18 cellular contexts compared by ENCODE assay signal in the genomic region with DNA sequence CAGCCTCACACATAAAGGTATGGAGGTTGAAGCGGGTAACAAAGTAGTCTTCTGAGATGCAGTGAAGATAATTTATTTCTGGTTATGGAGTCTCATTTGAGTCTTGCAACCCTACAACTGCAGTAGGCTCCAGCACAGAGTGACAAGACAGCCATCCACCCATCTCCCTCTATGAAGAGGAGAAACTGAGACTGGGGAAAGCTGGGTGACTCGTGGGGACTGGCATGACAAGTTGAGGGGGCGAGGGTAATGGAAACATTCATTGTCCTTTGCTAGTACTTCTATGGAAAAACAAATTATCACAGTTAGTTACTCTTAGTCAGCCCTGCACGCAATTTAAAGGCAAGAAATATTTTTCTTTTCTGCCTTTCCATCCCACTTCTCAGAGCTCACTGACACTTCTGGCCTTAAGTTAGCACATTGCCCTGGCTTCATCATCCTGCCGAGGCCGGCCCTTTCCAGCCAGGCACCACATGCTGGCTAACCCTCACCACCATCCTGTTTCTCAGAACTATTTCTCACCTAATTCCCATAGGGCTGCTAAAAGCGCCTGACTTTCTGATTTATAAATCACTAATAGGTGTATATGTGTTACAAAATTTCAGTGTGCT.
DNase-seq lines count a peak whose midpoint lies in the region; ATAC-seq and TF ChIP-seq lines count a peak whose summit lies in the region.
"Had no signal": no experiment of that assay in that cellular context is flagged by ENCODE, and none has a peak within 500 bp of the region (broad histone marks: within the 10 kb centered on the region; RNA-seq: fewer than 3 reads in every experiment).

No MANE protein-coding gene starts in this region.

- no peak overlapping the region for H3K4me2 ChIP-seq in Loucy (ENCODE audit: low read depth, low read length, poor library complexity, severe bottlenecking)

- H3K36me3 Mint-ChIP-seq in chondrocyte (ENCODE audit: low read depth) = no peaks in the 10 kb centered on the region

- H3K4me1 ChIP-seq in Loucy (ENCODE audit: insufficient read depth, low read length, poor library complexity, severe bottlenecking) = peaks cover 3% of the 10 kb centered on the region
- H3K4me1 ChIP-seq: BE2C, psoas muscle had no signal

- no peaks in the 10 kb centered on the region for H3K9me3 ChIP-seq in Loucy (ENCODE audit: insufficient read depth, low read depth, low read length)
- H3K9me3 ChIP-seq: BE2C, MG63, psoas muscle, transverse colon had no signal

- H3F3A ChIP-seq in Loucy (ENCODE audit: low read depth) = no peaks in the 10 kb centered on the region

- H3K4me1 Mint-ChIP-seq in chondrocyte (ENCODE audit: low read depth) = peaks cover 45% of the 10 kb centered on the region

- no peaks in the 10 kb centered on the region for H3K27me3 ChIP-seq in Loucy (ENCODE audit: insufficient read depth, low read length, poor library complexity, severe bottlenecking)
- H3K27me3 ChIP-seq: BE2C, MG63, transverse colon had no signal

- TF ChIP-seq CTCF in Loucy (conservative IDR thresholded peaks at IDR 0.05; ENCODE audit: low read length) (no peak), chondrocyte (IDR thresholded peaks at IDR 0.05) (no peak)

- H3K79me2 ChIP-seq in Loucy (ENCODE audit: insufficient read depth, low read length) = no peaks in the 10 kb centered on the region

- H2AFZ ChIP-seq in Loucy (ENCODE audit: low read length) = peak overlapping the region; percentile 29; the same call in 1 of the 2 replicates

- H3K9ac ChIP-seq in Loucy (ENCODE audit: low read depth, low read length, poor library complexity, severe bottlenecking) = no peak overlapping the region

- peaks cover 2% of the 10 kb centered on the region for H3K9me3 Mint-ChIP-seq in chondrocyte (ENCODE audit: low read depth)

- H3K4me3 Mint-ChIP-seq in chondrocyte (ENCODE audit: unreplicated experiment) = no peak overlapping the region
- H3K4me3 Mint-ChIP-seq: nephron had no signal

- no peaks in the 10 kb centered on the region for H3K9me2 ChIP-seq in Loucy (replicated peaks; ENCODE audit: low read depth, low read length)

- no peak for ATAC-seq in HG03280 (IDR thresholded peaks at IDR 0.05; ENCODE audit: unreplicated experiment)
- no peak for ATAC-seq in GM21825 (IDR thresholded peaks at IDR 0.05; ENCODE audit: unreplicated experiment)
- no peak for ATAC-seq in HG03108 (IDR thresholded peaks at IDR 0.05; ENCODE audit: unreplicated experiment)
- ATAC-seq: psoas muscle, Right ventricle myocardium inferior had no signal

- H3K27me3 Mint-ChIP-seq in chondrocyte (ENCODE audit: low read depth) = no peaks in the 10 kb centered on the region

- no peaks in the 10 kb centered on the region for H3K36me3 ChIP-seq in Loucy (ENCODE audit: insufficient read depth, low read length)
- H3K36me3 ChIP-seq: BE2C, MG63, transverse colon, WERI-Rb-1 had no signal

- H3K4me3 ChIP-seq in Loucy (ENCODE audit: low read length, poor library complexity, severe bottlenecking) = no peak overlapping the region
- H3K4me3 ChIP-seq: MG63, psoas muscle, transverse colon had no signal

- DNase-seq in EH (ENCODE audit: low read depth) (peak; percentile 6), chondrocyte (ENCODE audit: low spot score) (no peak)
- peak; percentile 67 for DNase-seq in stimulated activated CD4-positive, alpha-beta T cell treated with anti-CD3 and anti-CD28 coated beads, Interleukin-1b, Interleukin-23, amount 100 ng/mL, for 48 hours
- DNase-seq: activated CD8-positive, alpha-beta memory T cell treated with anti-CD3 and anti-CD28 coated beads, Interleukin-2, amount 50 U/mL, for 48 hours; BE2C; GF-D8; MG63; NCI-H187 treated with DMSO at 0.1 percent for 48 hours; NCI-H524 treated with DMSO at 0.1 percent for 48 hours; psoas muscle; transverse colon; WERI-Rb-1 had no signal

- peak overlapping the region; percentile 75 for H3K27ac Mint-ChIP-seq in chondrocyte (ENCODE audit: unreplicated experiment)
- H3K27ac Mint-ChIP-seq: nephron had no signal

- H4K20me1 ChIP-seq in Loucy (ENCODE audit: insufficient read depth, low read length, poor library complexity, severe bottlenecking) = no peaks in the 10 kb centered on the region
